In genomic region chr9:32926901-32927300, GRCh38 we compare ENCODE assay signal across 18 cellular contexts.
DNase-seq lines count a peak whose midpoint lies in the region; ATAC-seq, FAIRE-seq and TF ChIP-seq lines count a peak whose summit lies in the region.
"Had no signal": no experiment of that assay in that cellular context is flagged by ENCODE, and none has a peak within 500 bp of the region (broad histone marks: within the 10 kb centered on the region; RNA-seq: fewer than 3 reads in every experiment).

No MANE protein-coding gene starts in this region.

- ATAC-seq in GM21825 (IDR thresholded peaks at IDR 0.05; ENCODE audit: unreplicated experiment) (no peak), left lung (no peak), SK-N-SH treated with all-trans-retinoic acid at 6 μM for 48 hours (no peak)
- ATAC-seq: GM12878 had no signal

- TF ChIP-seq POLR2A in endothelial cell of umbilical vein (IDR thresholded peaks at IDR 0.05; ENCODE audit: low read depth, low read length), result no peak

- dilution Hi-C loops in endothelial cell of umbilical vein (cut with MboI; ENCODE audit: extremely low pct_ligation_motif_present, low sequenced_read_pairs), result no loop called here

- H3K9ac ChIP-seq in endothelial cell of umbilical vein (replicated peaks; ENCODE audit: extremely low read depth, insufficient read depth, low read length), result no peak overlapping the region

- H3K4me2 ChIP-seq in endothelial cell of umbilical vein (ENCODE audit: insufficient read depth, low read length), result no peak overlapping the region

- TF ChIP-seq CTCF in AG10803 (conservative IDR thresholded peaks at IDR 0.05; ENCODE audit: low read length) (no peak), endothelial cell of umbilical vein (IDR thresholded peaks at IDR 0.05; ENCODE audit: extremely low read depth in 1 of 2, insufficient read depth in 1 of 2, low read depth in 1 of 2, low read length in 2 of 2) (no peak), left lung (IDR thresholded peaks at IDR 0.05) (no peak)

- BruUV-seq in endothelial cell of umbilical vein (replicated peaks; lab: Mats Ljungman, UMichigan), result no TSS peak

- peak overlapping the region; percentile 66 for H3K27ac ChIP-seq in endothelial cell of umbilical vein (ENCODE audit: insufficient read depth, low read depth, low read length)
- H3K27ac ChIP-seq in left lung, result no peak overlapping the region

- peak overlapping the region; percentile 12 for H2AFZ ChIP-seq in endothelial cell of umbilical vein (ENCODE audit: low read depth, low read length)

- no peaks in the 10 kb centered on the region for H3K9me1 ChIP-seq in endothelial cell of umbilical vein (replicated peaks; ENCODE audit: control insufficient read depth, extremely low read depth, insufficient read depth, low read length)

- POLR2A ChIA-PET in endothelial cell of umbilical vein (lab: Charles Lee), result no interaction called here

- DNase-seq in AG10803 (ENCODE audit: low read depth), result peak; percentile 6
- DNase-seq in EH (ENCODE audit: low read depth), result peak; percentile 34
- DNase-seq in NCI-H69 (lab: John Stamatoyannopoulos, UW), result peak; percentile 43
- DNase-seq in endothelial cell of umbilical vein (ENCODE audit: low read depth, low spot score), result peak; percentile 77
- no peak for DNase-seq in left lung
- no peak for DNase-seq in medulla oblongata (ENCODE audit: extremely low spot score)
- DNase-seq: C1 segment of cervical spinal cord, DND-41, GF-D8, H9, NCI-H1417, NCI-H1930, NCI-H226, NCI-H524, RPMI8226 had no signal

- H3K79me2 ChIP-seq in endothelial cell of umbilical vein (ENCODE audit: control insufficient read depth, insufficient read depth, low read length), result no peaks in the 10 kb centered on the region

- intact Hi-C loops in endothelial cell of umbilical vein (cut with micrococcal nuclease) (no loop called here), left lung (cut with DNase I) (no loop called here)

- H3K27me3 ChIP-seq in endothelial cell of umbilical vein (ENCODE audit: control insufficient read depth in 2 of 2, insufficient read depth in 2 of 2, low read length in 2 of 2) (no peaks in the 10 kb centered on the region), left lung (no peaks in the 10 kb centered on the region)

- H3K9me3 ChIP-seq in endothelial cell of umbilical vein (replicated peaks; ENCODE audit: control insufficient read depth, insufficient read depth, low read length) (no peaks in the 10 kb centered on the region), left lung (peaks cover 0 to 2% of the 10 kb centered on the region in 2 donors)

- H4K20me1 ChIP-seq in endothelial cell of umbilical vein (replicated peaks; ENCODE audit: control insufficient read depth, extremely low read depth, insufficient read depth, low read length), result no peaks in the 10 kb centered on the region

- H3K36me3 ChIP-seq in endothelial cell of umbilical vein (ENCODE audit: control insufficient read depth in 2 of 2, extremely low read depth in 1 of 2, insufficient read depth in 2 of 2, low read length in 2 of 2) (no peaks in the 10 kb centered on the region), left lung (no peaks in the 10 kb centered on the region)

- H3K4me3 ChIP-seq in AG10803 (ENCODE audit: low read length), result no peak overlapping the region
- H3K4me3 ChIP-seq in endothelial cell of umbilical vein (replicated peaks in 1 of 3; ENCODE audit: insufficient read depth in 1 of 3, low read depth in 1 of 3, low read length in 3 of 3), result no peak overlapping the region
- no peak overlapping the region for H3K4me3 ChIP-seq in left lung
- H3K4me3 ChIP-seq: GM12878 had no signal

- CTCF ChIA-PET in endothelial cell of umbilical vein (lab: Charles Lee), result interaction anchor here (0.6 to 1.1 kb wide), 5 partner anchors 25 to 548 kb away, joined by 3 read pairs; no protein-coding TSS in a partner anchor

- peak; percentile 90 for FAIRE-seq in endothelial cell of umbilical vein (lab: Jason Lieb, UNC)
- FAIRE-seq: GM12878 had no signal

- H3K4me1 ChIP-seq in endothelial cell of umbilical vein (ENCODE audit: control insufficient read depth, extremely low read depth, insufficient read depth, low read length) (peaks cover 22% of the 10 kb centered on the region), left lung (no peaks in the 10 kb centered on the region)

TF ChIP-seq in endothelial cell of umbilical vein, 7 proteins besides CTCF, POLR2A, EP300 and RAD21:
- TF ChIP-seq POLR2AphosphoS5 (IDR thresholded peaks at IDR 0.05; ENCODE audit: insufficient read depth, low read depth, low read length), result peak; percentile 37
- TF ChIP-seq FOS (IDR thresholded peaks at IDR 0.05; ENCODE audit: borderline replicate concordance, insufficient read depth, low read length), result peak; percentile 63
- TF ChIP-seq EZH2 (IDR thresholded peaks at IDR 0.05; ENCODE audit: borderline replicate concordance, low read depth, low read length, severe bottlenecking), result no peak
- TF ChIP-seq JUN (IDR thresholded peaks at IDR 0.05; ENCODE audit: borderline replicate concordance, insufficient read depth, insufficient read length, low read depth), result no peak
- TF ChIP-seq MYC (IDR thresholded peaks at IDR 0.05; ENCODE audit: low read depth, low read length), result no peak
- TF ChIP-seq GATA2 (IDR thresholded peaks at IDR 0.05; ENCODE audit: insufficient read depth, insufficient read length, low read depth, low read length), result no peak
- TF ChIP-seq MAX (IDR thresholded peaks at IDR 0.05; ENCODE audit: insufficient read depth, insufficient read length), result no peak

TF ChIP-seq in SK-N-SH treated with all-trans-retinoic acid at 6 μM for 48 hours, 23 proteins besides CTCF, POLR2A, EP300 and RAD21 (continues in another document):
- TF ChIP-seq SNAI2 (CRISPR knock-in tag; IDR thresholded peaks at IDR 0.05) (no peak), TCF4 (CRISPR knock-in tag; IDR thresholded peaks at IDR 0.05; ENCODE audit: borderline replicate concordance) (no peak), PATZ1 (CRISPR knock-in tag; IDR thresholded peaks at IDR 0.05; ENCODE audit: borderline replicate concordance) (no peak), ZFP30 (CRISPR knock-in tag; IDR thresholded peaks at IDR 0.05) (no peak), GLIS3 (CRISPR knock-in tag; IDR thresholded peaks at IDR 0.05) (no peak), ZNF8 (CRISPR knock-in tag; IDR thresholded peaks at IDR 0.05) (no peak), CSRNP3 (CRISPR knock-in tag; IDR thresholded peaks at IDR 0.05) (no peak), ARNTL (CRISPR knock-in tag; IDR thresholded peaks at IDR 0.05; ENCODE audit: borderline replicate concordance, low read depth) (no peak), RARB (CRISPR knock-in tag; IDR thresholded peaks at IDR 0.05) (no peak), ZC3H10 (CRISPR knock-in tag; IDR thresholded peaks at IDR 0.05) (no peak), ZFP3 (CRISPR knock-in tag; IDR thresholded peaks at IDR 0.05) (no peak), POU6F1 (CRISPR knock-in tag; IDR thresholded peaks at IDR 0.05; ENCODE audit: borderline replicate concordance, low read depth) (no peak), ISL1 (CRISPR knock-in tag; IDR thresholded peaks at IDR 0.05) (no peak), PPARA (CRISPR knock-in tag; IDR thresholded peaks at IDR 0.05; ENCODE audit: borderline replicate concordance) (no peak), ZNF70 (CRISPR knock-in tag; IDR thresholded peaks at IDR 0.05) (no peak), CSDC2 (CRISPR knock-in tag; IDR thresholded peaks at IDR 0.05) (no peak), ZNF565 (CRISPR knock-in tag; conservative IDR thresholded peaks at IDR 0.05; ENCODE audit: low read depth) (no peak), BACH2 (CRISPR knock-in tag; IDR thresholded peaks at IDR 0.05; ENCODE audit: borderline replicate concordance) (no peak)

Comparison
In these comparisons a context has a peak if more than half of its experiments do, and no peak if none do; other contexts are left out.
1. DNase-seq: peak in AG10803 (single experiment), EH (single experiment), NCI-H69 (single experiment) and endothelial cell of umbilical vein (single experiment); none in left lung (0 of 2) and medulla oblongata (single experiment).